Comparison of ENCODE assay signal across 27 cellular contexts in the genomic region with DNA sequence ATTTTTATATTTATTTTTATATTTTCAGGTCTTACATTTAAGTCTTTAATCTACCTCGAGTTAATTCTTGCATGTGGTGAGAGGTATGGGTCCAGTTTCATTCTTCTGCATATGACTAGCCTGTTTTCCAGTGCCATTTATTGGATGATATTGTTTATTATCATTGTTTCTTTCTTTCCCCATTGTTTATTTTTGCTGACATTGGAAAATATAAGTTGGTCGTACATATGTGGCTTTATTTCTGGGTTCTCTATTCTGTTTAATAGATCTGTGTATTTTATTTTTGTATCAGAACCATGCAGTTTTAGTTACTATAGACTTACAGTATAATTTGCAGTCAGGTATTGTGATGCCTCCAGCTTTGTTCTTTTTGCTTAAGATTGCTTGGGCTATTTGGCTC.
"Had no signal": no experiment of that assay in that cellular context is flagged by ENCODE, and none has a peak within 500 bp of the region (broad histone marks: within the 10 kb centered on the region; RNA-seq: fewer than 3 reads in every experiment).

No MANE protein-coding gene starts in this region.

- H3K27ac Mint-ChIP-seq: dendritic cell treated with granulocyte-macrophage colony-stimulating factor and Interleukin-4, amounts not matched to agents 40 ng/mL and 50 ng/mL, for 4 days; effector memory CD8-positive, alpha-beta T cell; endodermal cell; mesothelial cell of epicardium; naive B cell; naive thymus-derived CD8-positive, alpha-beta T cell had no signal

- H3K4me1 ChIP-seq: esophagus squamous epithelium, gastrocnemius medialis, heart right ventricle, left lung, lower lobe of right lung had no signal

- DNase-seq: effector CD8-positive, alpha-beta T cell; effector memory CD8-positive, alpha-beta T cell; endodermal cell; erythroblast; esophagus squamous epithelium; foreskin fibroblast; foreskin melanocyte; gastrocnemius medialis; glutamatergic neuron; head of caudate nucleus; heart right ventricle; hippocampal formation; left cardiac atrium; left lung; left ventricle myocardium superior; lower lobe of right lung; mesenchymal stem cell; mucosa of descending colon; naive B cell; naive thymus-derived CD8-positive, alpha-beta T cell had no signal

- H3K36me3 Mint-ChIP-seq: mesothelial cell of epicardium had no signal

- H3K9me3 Mint-ChIP-seq: endodermal cell had no signal

- H3K4me3 Mint-ChIP-seq: dendritic cell treated with granulocyte-macrophage colony-stimulating factor and Interleukin-4, amounts not matched to agents 40 ng/mL and 50 ng/mL, for 4 days; effector memory CD8-positive, alpha-beta T cell; endodermal cell; mesothelial cell of epicardium; naive B cell; naive thymus-derived CD8-positive, alpha-beta T cell had no signal

- FAIRE-seq: endometrium, keratinocyte had no signal

- H3K36me3 ChIP-seq: esophagus squamous epithelium, gastrocnemius medialis, heart right ventricle, left lung, lower lobe of right lung had no signal

- H3K27me3 Mint-ChIP-seq: dendritic cell treated with granulocyte-macrophage colony-stimulating factor and Interleukin-4, amounts not matched to agents 40 ng/mL and 50 ng/mL, for 4 days; effector memory CD8-positive, alpha-beta T cell; naive B cell; naive thymus-derived CD8-positive, alpha-beta T cell had no signal

- H3K27ac ChIP-seq: coronary artery, epithelial cell of prostate, esophagus squamous epithelium, gastrocnemius medialis, heart right ventricle, left lung, lower lobe of right lung had no signal

- H3K4me1 Mint-ChIP-seq: endodermal cell, mesothelial cell of epicardium, naive B cell had no signal

- ATAC-seq: effector memory CD8-positive, alpha-beta T cell; esophagus mucosa; gastrocnemius medialis; heart right ventricle; left cardiac atrium; left lung; left ventricle myocardium superior; lower lobe of right lung; mucosa of descending colon; naive thymus-derived CD8-positive, alpha-beta T cell had no signal

- H3K27me3 ChIP-seq: esophagus squamous epithelium, gastrocnemius medialis, heart right ventricle, left lung had no signal

- H3K4me3 ChIP-seq: coronary artery, esophagus squamous epithelium, gastrocnemius medialis, heart right ventricle, left lung, lower lobe of right lung, mucosa of descending colon had no signal
